Comparison of ENCODE assay signal across 14 cellular contexts in genomic region chrX:46208225-46208854, GRCh38.
DNase-seq lines count a peak whose midpoint lies in the region; ATAC-seq, FAIRE-seq and TF ChIP-seq lines count a peak whose summit lies in the region.
"Had no signal": no experiment of that assay in that cellular context is flagged by ENCODE, and none has a peak within 500 bp of the region (broad histone marks: within the 10 kb centered on the region; RNA-seq: fewer than 3 reads in every experiment).

No MANE protein-coding gene starts in this region.

- H3K27ac Mint-ChIP-seq in Calu3 (ENCODE audit: unreplicated experiment), result peak overlapping the region; percentile 63
- H3K27ac Mint-ChIP-seq: dendritic cell treated with granulocyte-macrophage colony-stimulating factor and Interleukin-4, amounts not matched to agents 40 ng/mL and 50 ng/mL, for 4 days; GM23338 had no signal

- peaks cover 51% of the 10 kb centered on the region for H3K4me1 Mint-ChIP-seq in Calu3 (ENCODE audit: low read depth, unreplicated experiment)

- H3K9me3 Mint-ChIP-seq in Calu3 (ENCODE audit: low read depth, unreplicated experiment), result no peaks in the 10 kb centered on the region
- H3K9me3 Mint-ChIP-seq: dendritic cell treated with granulocyte-macrophage colony-stimulating factor and Interleukin-4, amounts not matched to agents 40 ng/mL and 50 ng/mL, for 4 days; GM23338 had no signal

- TF ChIP-seq CTCF in Calu3 (IDR thresholded peaks at IDR 0.05; ENCODE audit: unreplicated experiment), result no peak
- TF ChIP-seq CTCF in fibroblast of pulmonary artery (IDR thresholded peaks at IDR 0.05; ENCODE audit: low read length, missing control alignments), result no peak
- no peak for TF ChIP-seq CTCF in kidney (IDR thresholded peaks at IDR 0.05; ENCODE audit: borderline replicate concordance, extremely low read depth, insufficient read depth)

- H3K27ac ChIP-seq in kidney (ENCODE audit: low read depth in 2 of 2, low read length in 2 of 2), result no peak overlapping the region
- H3K27ac ChIP-seq: right lobe of liver had no signal

- no peaks in the 10 kb centered on the region for H3K36me3 ChIP-seq in kidney (ENCODE audit: control insufficient read depth in 1 of 2, insufficient read depth in 2 of 2, low read length in 2 of 2)
- H3K36me3 ChIP-seq: right lobe of liver had no signal

- no peak overlapping the region for H3K4me3 Mint-ChIP-seq in Calu3 (ENCODE audit: low read depth, unreplicated experiment)
- H3K4me3 Mint-ChIP-seq: dendritic cell treated with granulocyte-macrophage colony-stimulating factor and Interleukin-4, amounts not matched to agents 40 ng/mL and 50 ng/mL, for 4 days; GM23338 had no signal

- BruUV-seq in Calu3 (replicated peaks; lab: Mats Ljungman, UMichigan), result TSS peak; percentile 64

- intact Hi-C loops in Calu3 (cut with micrococcal nuclease; ENCODE audit: unreplicated experiment), result loop anchor here (2.0 to 5.0 kb wide), 2 partner anchors 54 to 116 kb away; no protein-coding TSS in a partner anchor
- intact Hi-C loops in kidney (cut with DNase I), result no loop called here

- H3K36me3 Mint-ChIP-seq in Calu3 (ENCODE audit: insufficient read depth, unreplicated experiment), result peaks cover 5% of the 10 kb centered on the region

- FAIRE-seq in kidney (lab: Jason Lieb, UNC), result no peak

- H3K9ac ChIP-seq in kidney (ENCODE audit: low read length in 2 of 2), result no peak overlapping the region

- no peaks in the 10 kb centered on the region for H3K27me3 Mint-ChIP-seq in Calu3 (ENCODE audit: unreplicated experiment)
- H3K27me3 Mint-ChIP-seq: dendritic cell treated with granulocyte-macrophage colony-stimulating factor and Interleukin-4, amounts not matched to agents 40 ng/mL and 50 ng/mL, for 4 days had no signal

- H3K9me3 ChIP-seq in kidney (ENCODE audit: control insufficient read depth in 1 of 2, low read length in 2 of 2), result no peaks in the 10 kb centered on the region
- H3K9me3 ChIP-seq: right lobe of liver had no signal

- peak; percentile 52 for ATAC-seq in GM19463 (IDR thresholded peaks at IDR 0.05; ENCODE audit: unreplicated experiment)
- ATAC-seq: GM23338, right lobe of liver had no signal

- CTCF ChIA-PET in Calu3 (lab: Charles Lee), result no interaction called here

- H3K4me3 ChIP-seq in fibroblast of pulmonary artery (replicated peaks; ENCODE audit: low read depth, low read length) (no peak overlapping the region), kidney (ENCODE audit: low read length in 2 of 2) (no peak overlapping the region)
- H3K4me3 ChIP-seq: GM23338, right lobe of liver had no signal

- DNase-seq in Calu3 (peak; percentile 8), M059J (ENCODE audit: low read depth) (peak; percentile 66), fibroblast of pulmonary artery (ENCODE audit: low read depth) (peak; percentile 3), cerebellar cortex (ENCODE audit: low spot score) (no peak), NCI-H774 (lab: John Stamatoyannopoulos, UW) (no peak), kidney (no peak), NCI-H510A treated with DMSO at 0.1 percent for 48 hours (lab: John Stamatoyannopoulos, UW) (no peak)
- DNase-seq: activated CD8-positive, alpha-beta memory T cell treated with anti-CD3 and anti-CD28 coated beads for 24 hours; islet precursor cell; right lobe of liver; RPMI8226 had no signal

- no peaks in the 10 kb centered on the region for H3K4me1 ChIP-seq in kidney (ENCODE audit: control insufficient read depth in 1 of 2, insufficient read depth in 1 of 2, low read depth in 1 of 2, low read length in 2 of 2)
- H3K4me1 ChIP-seq: right lobe of liver had no signal

Comparison
In these comparisons a context has a peak if more than half of its experiments do, and no peak if none do; other contexts are left out.
1. DNase-seq: peak in Calu3 (single experiment), M059J (single experiment) and fibroblast of pulmonary artery (single experiment); none in cerebellar cortex (single experiment), NCI-H774 (single experiment), kidney (single experiment) and NCI-H510A treated with DMSO at 0.1 percent for 48 hours (single experiment).